Comparison of ENCODE assay signal across 1 cellular context in the genomic region with DNA sequence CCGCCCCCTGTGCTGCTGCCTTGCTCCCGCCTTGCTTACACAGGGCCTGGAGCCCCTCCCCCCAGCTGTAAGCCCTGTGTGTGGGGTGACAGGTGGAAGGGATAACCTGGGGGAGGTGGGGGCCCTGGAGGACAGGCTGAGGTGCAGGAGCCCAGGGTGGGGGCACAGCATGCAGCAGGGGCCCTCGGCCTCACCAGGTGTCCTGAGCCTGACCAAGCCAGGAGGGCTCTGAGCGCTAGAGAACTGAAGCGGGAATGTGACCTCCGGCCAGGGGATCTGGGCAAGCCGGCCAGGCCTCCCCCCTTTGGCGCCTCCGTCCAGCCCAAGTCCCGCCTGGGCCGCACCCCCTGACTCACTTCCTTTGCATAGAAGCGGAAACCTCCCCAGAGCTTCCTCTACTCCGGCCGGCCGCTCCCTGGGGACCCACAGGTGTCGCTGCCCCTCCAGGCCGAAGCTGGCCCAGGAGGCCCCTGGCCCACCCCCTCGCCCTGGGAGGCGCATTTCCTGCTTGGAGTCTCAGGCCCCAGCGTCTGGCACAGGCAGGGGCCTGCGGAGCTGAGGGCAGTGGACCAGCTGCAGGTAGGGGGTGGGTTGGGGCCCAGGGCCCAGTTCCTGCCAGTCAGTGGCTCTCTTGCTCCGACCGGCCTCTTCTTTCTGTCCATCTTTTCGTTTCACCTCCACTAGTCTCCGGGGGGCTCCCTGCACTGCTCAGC.
TF ChIP-seq lines count a peak whose summit lies in the region.

A gene (plus strand): TSS at position 398 of the 713 bp plus-strand sequence. CDS start 964 bp downstream, outside the sequence.

TF ChIP-seq in A549, 52 proteins besides CTCF, POLR2A, EP300 and RAD21 (continued from another document):
- TF ChIP-seq, protein P1, sequence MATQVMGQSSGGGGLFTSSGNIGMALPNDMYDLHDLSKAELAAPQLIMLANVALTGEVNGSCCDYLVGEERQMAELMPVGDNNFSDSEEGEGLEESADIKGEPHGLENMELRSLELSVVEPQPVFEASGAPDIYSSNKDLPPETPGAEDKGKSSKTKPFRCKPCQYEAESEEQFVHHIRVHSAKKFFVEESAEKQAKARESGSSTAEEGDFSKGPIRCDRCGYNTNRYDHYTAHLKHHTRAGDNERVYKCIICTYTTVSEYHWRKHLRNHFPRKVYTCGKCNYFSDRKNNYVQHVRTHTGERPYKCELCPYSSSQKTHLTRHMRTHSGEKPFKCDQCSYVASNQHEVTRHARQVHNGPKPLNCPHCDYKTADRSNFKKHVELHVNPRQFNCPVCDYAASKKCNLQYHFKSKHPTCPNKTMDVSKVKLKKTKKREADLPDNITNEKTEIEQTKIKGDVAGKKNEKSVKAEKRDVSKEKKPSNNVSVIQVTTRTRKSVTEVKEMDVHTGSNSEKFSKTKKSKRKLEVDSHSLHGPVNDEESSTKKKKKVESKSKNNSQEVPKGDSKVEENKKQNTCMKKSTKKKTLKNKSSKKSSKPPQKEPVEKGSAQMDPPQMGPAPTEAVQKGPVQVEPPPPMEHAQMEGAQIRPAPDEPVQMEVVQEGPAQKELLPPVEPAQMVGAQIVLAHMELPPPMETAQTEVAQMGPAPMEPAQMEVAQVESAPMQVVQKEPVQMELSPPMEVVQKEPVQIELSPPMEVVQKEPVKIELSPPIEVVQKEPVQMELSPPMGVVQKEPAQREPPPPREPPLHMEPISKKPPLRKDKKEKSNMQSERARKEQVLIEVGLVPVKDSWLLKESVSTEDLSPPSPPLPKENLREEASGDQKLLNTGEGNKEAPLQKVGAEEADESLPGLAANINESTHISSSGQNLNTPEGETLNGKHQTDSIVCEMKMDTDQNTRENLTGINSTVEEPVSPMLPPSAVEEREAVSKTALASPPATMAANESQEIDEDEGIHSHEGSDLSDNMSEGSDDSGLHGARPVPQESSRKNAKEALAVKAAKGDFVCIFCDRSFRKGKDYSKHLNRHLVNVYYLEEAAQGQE (IDR thresholded peaks at IDR 0.05): no peak
- TF ChIP-seq TFCP2L1 (CRISPR knock-in tag; IDR thresholded peaks at IDR 0.05): no peak
- TF ChIP-seq, protein P2, sequence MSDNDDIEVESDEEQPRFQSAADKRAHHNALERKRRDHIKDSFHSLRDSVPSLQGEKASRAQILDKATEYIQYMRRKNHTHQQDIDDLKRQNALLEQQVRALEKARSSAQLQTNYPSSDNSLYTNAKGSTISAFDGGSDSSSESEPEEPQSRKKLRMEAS (IDR thresholded peaks at IDR 0.05): peak; percentile 24; the same call in 1 of the 2 replicates
- TF ChIP-seq KDM1A (IDR thresholded peaks at IDR 0.05; ENCODE audit: low read depth): no peak
- no peak for TF ChIP-seq FOSL2 (IDR thresholded peaks at IDR 0.05)
- peak; percentile 80 for TF ChIP-seq FOSL2 (CRISPR knock-in tag; IDR thresholded peaks at IDR 0.05)
- no peak for TF ChIP-seq ZNF302 (CRISPR knock-in tag; IDR thresholded peaks at IDR 0.05)
